Comparison of ENCODE assay signal across 27 cellular contexts in the genomic region with DNA sequence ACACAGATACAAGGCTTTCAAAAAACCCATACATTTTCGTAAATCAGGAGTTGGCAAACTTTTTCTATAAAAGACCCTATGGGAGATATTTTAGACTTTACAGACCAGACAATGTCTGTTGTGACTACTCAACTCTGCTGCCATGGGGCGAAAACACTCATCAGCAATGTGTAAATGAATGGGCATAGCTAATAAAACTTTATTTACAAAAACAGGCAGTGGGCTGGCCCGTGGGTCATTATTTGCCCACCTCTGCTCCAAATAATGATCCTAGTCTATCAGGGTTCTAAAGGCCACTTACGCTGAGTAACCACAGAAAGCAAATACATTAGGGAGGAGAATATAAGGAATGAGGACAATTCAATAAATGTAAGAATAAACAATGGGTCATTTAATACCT.
"Had no signal": no experiment of that assay in that cellular context is flagged by ENCODE, and none has a peak within 500 bp of the region (broad histone marks: within the 10 kb centered on the region; RNA-seq: fewer than 3 reads in every experiment).

No MANE protein-coding gene starts in this region.

- FAIRE-seq: pancreas had no signal

- H3K27me3 ChIP-seq: neural progenitor cell, pancreas, spleen, suprapubic skin, testis, tibial artery, transverse colon, upper lobe of right lung, uterus had no signal

- H3K9ac ChIP-seq: neural progenitor cell had no signal

- H3K4me1 ChIP-seq: neural progenitor cell, pancreas, psoas muscle, spleen, suprapubic skin, testis, tibial artery, transverse colon, upper lobe of right lung, uterus had no signal

- H2AFZ ChIP-seq: neural progenitor cell had no signal

- H3K4me3 ChIP-seq: neural progenitor cell, pancreas, psoas muscle, skin epidermis, smooth muscle cell, spleen, suprapubic skin, testis, tibial artery, transverse colon, upper lobe of right lung, uterus had no signal

- ATAC-seq: naive thymus-derived CD4-positive, alpha-beta T cell; natural killer cell; pancreas; psoas muscle; right cardiac atrium; sciatic nerve; stimulated activated memory B cell treated with anti-CD40 and anti-IgM and Interleukin-4, amounts not matched to agents 10 μg/mL and 1 μg/mL and 100 μg/mL, for 72 hours; stimulated activated naive CD8-positive, alpha-beta T cell treated with anti-CD3 and anti-CD28 coated beads, Interleukin-15, amount 100 ng/mL, for 72 hours; stimulated activated naive CD8-positive, alpha-beta T cell treated with anti-CD3 and anti-CD28 coated beads, Interleukin-15, Interleukin-2, amounts not matched to agents 100 U/mL and 50 U/mL, for 24 hours; upper lobe of right lung had no signal

- H3K9me3 ChIP-seq: pancreas, psoas muscle, spleen, suprapubic skin, testis, tibial artery, transverse colon, upper lobe of right lung, uterus had no signal

- H3K36me3 ChIP-seq: neural progenitor cell, pancreas, spleen, suprapubic skin, tibial artery, transverse colon, upper lobe of right lung, uterus had no signal

- H3K4me2 ChIP-seq: neural progenitor cell, smooth muscle cell had no signal

- H3K27ac ChIP-seq: neural progenitor cell, pancreas, psoas muscle, skin epidermis, spleen, suprapubic skin, testis, tibial artery, transverse colon, upper lobe of right lung, uterus had no signal

- DNase-seq: naive thymus-derived CD4-positive, alpha-beta T cell; natural killer cell; occipital lobe; pancreas; psoas muscle; right cardiac atrium; spleen; stimulated activated CD4-positive, alpha-beta T cell treated with anti-CD3 and anti-CD28 coated beads, Interleukin-12 subunit alpha, Interleukin-12 subunit beta, amount 100 ng/mL, for 4 hours; stimulated activated CD4-positive, alpha-beta T cell treated with anti-CD3 and anti-CD28 coated beads, Interleukin-1b, Interleukin-23, amount 100 ng/mL, for 48 hours; stimulated activated CD4-positive, alpha-beta T cell treated with anti-CD3 and anti-CD28 coated beads, Interleukin-4, amount 100 ng/mL, for 1 hour; stimulated activated CD4-positive, alpha-beta T cell treated with anti-CD3 and anti-CD28 coated beads, Interleukin-4, amount 100 ng/mL, for 4 hours; stimulated activated CD8-positive, alpha-beta memory T cell treated with anti-CD3 and anti-CD28 coated beads, Interleukin-4, amount 100 ng/mL, for 48 hours; stimulated activated naive CD4-positive, alpha-beta T cell; stimulated activated naive CD8-positive, alpha-beta T cell treated with anti-CD3 and anti-CD28 coated beads, Interleukin-15, amount 100 ng/mL, for 72 hours; stimulated activated naive CD8-positive, alpha-beta T cell treated with anti-CD3 and anti-CD28 coated beads, Interleukin-15, Interleukin-2, amounts not matched to agents 100 U/mL and 50 U/mL, for 24 hours; substantia nigra; testis; tibial artery; transverse colon; upper lobe of right lung; uterus had no signal
